22 cellular contexts compared by ENCODE assay signal in genomic region chr14:50926851-50927386, GRCh38. TPM values are rescaled to one million over a fixed set of nuclear protein-coding genes. Genes with fewer than 3 reads are reported as not detected.
A peak's percentile ranks its signal among the peaks of the same experiment; 100 is the strongest.
DNase-seq lines count a peak whose midpoint lies in the region; FAIRE-seq and TF ChIP-seq lines count a peak whose summit lies in the region.
"Had no signal": no experiment of that assay in that cellular context is flagged by ENCODE, and none has a peak within 500 bp of the region (broad histone marks: within the 10 kb centered on the region; RNA-seq: fewer than 3 reads in every experiment).

No MANE protein-coding gene starts in this region.

- H4K20me1 ChIP-seq in endothelial cell of umbilical vein (replicated peaks; ENCODE audit: control insufficient read depth, extremely low read depth, insufficient read depth, low read length), result no peaks in the 10 kb centered on the region

- H2AFZ ChIP-seq in endothelial cell of umbilical vein (ENCODE audit: low read depth, low read length), result no peak overlapping the region

- no TSS peak for BruUV-seq in endothelial cell of umbilical vein (replicated peaks; lab: Mats Ljungman, UMichigan)

- H3K9ac ChIP-seq in endothelial cell of umbilical vein (replicated peaks; ENCODE audit: extremely low read depth, insufficient read depth, low read length), result no peak overlapping the region
- H3K9ac ChIP-seq: SK-N-SH had no signal

- TF ChIP-seq CTCF in endothelial cell of umbilical vein (IDR thresholded peaks at IDR 0.05; ENCODE audit: extremely low read depth in 1 of 2, insufficient read depth in 1 of 2, low read depth in 1 of 2, low read length in 2 of 2), result no peak
- TF ChIP-seq CTCF in spleen (IDR thresholded peaks at IDR 0.05 in 8 of 11, conservative IDR thresholded peaks at IDR 0.05 in 3 of 11), result no peak
- TF ChIP-seq CTCF in coronary artery (IDR thresholded peaks at IDR 0.05), result no peak

- in situ Hi-C loops in HAP-1 (cut with MboI; ENCODE audit: low sequenced_read_pairs), result no loop called here

- dilution Hi-C loops in endothelial cell of umbilical vein (cut with MboI; ENCODE audit: extremely low pct_ligation_motif_present, low sequenced_read_pairs), result no loop called here

- H3K4me1 ChIP-seq in endothelial cell of umbilical vein (ENCODE audit: control insufficient read depth, extremely low read depth, insufficient read depth, low read length), result no peaks in the 10 kb centered on the region
- H3K4me1 ChIP-seq in spleen, result peaks cover 0 to 43% (median 4%) of the 10 kb centered on the region in 6 donors
- H3K4me1 ChIP-seq in HAP-1, result no peaks in the 10 kb centered on the region

- POLR2A ChIA-PET in endothelial cell of umbilical vein (lab: Charles Lee), result no interaction called here

- 38 to 56% (median 48%) methylated on average over 3 of the region's 3 CpGs for WGBS in spleen, 5 donors

- H3K27me3 ChIP-seq in endothelial cell of umbilical vein (ENCODE audit: control insufficient read depth in 2 of 2, insufficient read depth in 2 of 2, low read length in 2 of 2) (no peaks in the 10 kb centered on the region), spleen (replicated peaks in 1 of 7) (no peaks in the 10 kb centered on the region), HAP-1 (ENCODE audit: low read depth) (no peaks in the 10 kb centered on the region)

- no peak overlapping the region for H3K27ac ChIP-seq in endothelial cell of umbilical vein (ENCODE audit: insufficient read depth, low read depth, low read length)
- peak overlapping the region in 7 of 8 donors; percentile 40 to 90 (median 88) for H3K27ac ChIP-seq in spleen
- H3K27ac ChIP-seq in coronary artery, result peak overlapping the region in 1 of 2 donors; percentile 36
- H3K27ac ChIP-seq: VCaP had no signal

- intact Hi-C loops in endothelial cell of umbilical vein (cut with micrococcal nuclease), result no loop called here
- intact Hi-C loops in spleen (cut with DNase I; ENCODE audit: low total_unique reads), result no loop called here

- CTCF ChIA-PET in endothelial cell of umbilical vein (lab: Charles Lee), result no interaction called here

- peak; percentile 32 for DNase-seq in Jurkat, Clone E6-1 (ENCODE audit: low read depth, low spot score)
- DNase-seq in SIG-M5 (lab: John Stamatoyannopoulos, UW) (peak; percentile 76), endothelial cell of umbilical vein (ENCODE audit: low read depth, low spot score) (peak; percentile 41), spleen (no peak), coronary artery (ENCODE audit: low spot score) (no peak), HAP-1 (ENCODE audit: low spot score in 2 of 2) (no peak), EL (no peak)
- DNase-seq in activated effector memory CD4-positive, alpha-beta T cell treated with Interleukin-2 at 50 U/mL for 16 hours, result no peak
- DNase-seq: activated CD8-positive, alpha-beta T cell treated with anti-CD3 and anti-CD28 coated beads, Interleukin-2, amount 10 ng/mL, durations not matched to agents 7 days and 5 days; C1 segment of cervical spinal cord; cerebellar nuclear complex; HCEC 1CT; IMR-90; mesendoderm; NCI-H345; SK-N-SH had no signal

- H3K79me2 ChIP-seq in endothelial cell of umbilical vein (ENCODE audit: control insufficient read depth, insufficient read depth, low read length), result no peaks in the 10 kb centered on the region

- no peak for FAIRE-seq in endothelial cell of umbilical vein (lab: Jason Lieb, UNC)
- FAIRE-seq: frontal cortex had no signal

- no peak for TF ChIP-seq POLR2A in endothelial cell of umbilical vein (IDR thresholded peaks at IDR 0.05; ENCODE audit: low read depth, low read length)
- no peak for TF ChIP-seq POLR2A in spleen (IDR thresholded peaks at IDR 0.05)

- H3K36me3 ChIP-seq in endothelial cell of umbilical vein (ENCODE audit: control insufficient read depth in 2 of 2, extremely low read depth in 1 of 2, insufficient read depth in 2 of 2, low read length in 2 of 2) (peaks cover 0 to 2% of the 10 kb centered on the region in 2 experiments), spleen (peaks cover 0 to 66% (median 8%) of the 10 kb centered on the region in 6 donors), HAP-1 (replicated peaks) (peaks cover 78% of the 10 kb centered on the region)

- H3K9me3 ChIP-seq in endothelial cell of umbilical vein (replicated peaks; ENCODE audit: control insufficient read depth, insufficient read depth, low read length) (no peaks in the 10 kb centered on the region), spleen (no peaks in the 10 kb centered on the region), HAP-1 (no peaks in the 10 kb centered on the region)
- H3K9me3 ChIP-seq: SK-N-SH had no signal

- H3K9me1 ChIP-seq in endothelial cell of umbilical vein (replicated peaks; ENCODE audit: control insufficient read depth, extremely low read depth, insufficient read depth, low read length), result no peaks in the 10 kb centered on the region

- no peak overlapping the region for H3K4me2 ChIP-seq in endothelial cell of umbilical vein (ENCODE audit: insufficient read depth, low read length)
- H3K4me2 ChIP-seq: SK-N-SH had no signal

- no peak overlapping the region for H3K4me3 ChIP-seq in Jurkat, Clone E6-1 (ENCODE audit: low read length)
- H3K4me3 ChIP-seq in endothelial cell of umbilical vein (replicated peaks in 1 of 3; ENCODE audit: insufficient read depth in 1 of 3, low read depth in 1 of 3, low read length in 3 of 3) (no peak overlapping the region), spleen (peak overlapping the region in 1 of 8 donors; percentile 24), coronary artery (no peak overlapping the region), HAP-1 (no peak overlapping the region)
- H3K4me3 ChIP-seq: GM12878 had no signal

TF ChIP-seq in endothelial cell of umbilical vein, 7 proteins besides CTCF, POLR2A, EP300 and RAD21:
- TF ChIP-seq MAX (IDR thresholded peaks at IDR 0.05; ENCODE audit: insufficient read depth, insufficient read length) (no peak), POLR2AphosphoS5 (IDR thresholded peaks at IDR 0.05; ENCODE audit: insufficient read depth, low read depth, low read length) (no peak), FOS (IDR thresholded peaks at IDR 0.05; ENCODE audit: borderline replicate concordance, insufficient read depth, low read length) (no peak), JUN (IDR thresholded peaks at IDR 0.05; ENCODE audit: borderline replicate concordance, insufficient read depth, insufficient read length, low read depth) (no peak), GATA2 (IDR thresholded peaks at IDR 0.05; ENCODE audit: insufficient read depth, insufficient read length, low read depth, low read length) (no peak), EZH2 (IDR thresholded peaks at IDR 0.05; ENCODE audit: borderline replicate concordance, low read depth, low read length, severe bottlenecking) (no peak), MYC (IDR thresholded peaks at IDR 0.05; ENCODE audit: low read depth, low read length) (no peak)

RNA-seq across cellular contexts. Expression of gene PYGL, which starts 17.4 kb away (rescaled TPM):
- polyA plus RNA-seq in Jurkat, Clone E6-1 (2012; ENCODE audit: insufficient read depth, insufficient read length), result 6.2 TPM
- total RNA-seq in endothelial cell of umbilical vein (45.7 and 46.6 TPM in 2 replicates), spleen (100 to 1,000 TPM in 5 of 7 donors, 10 to 100 TPM in 2; 80.4 to 302 (median 133) TPM)
- polyA plus RNA-seq in endothelial cell of umbilical vein (12.1 and 15.1 TPM in 2 replicates), spleen (10 to 100 TPM; 14.1 to 28.4 (median 15.1) TPM)
- 17.5 and 17.9 TPM in 2 replicates for polyA plus RNA-seq in endothelial cell of umbilical vein (2011; cell fraction: cytosol; rRNA removed)
- polyA plus RNA-seq in endothelial cell of umbilical vein (2011; cell fraction: nucleus; rRNA removed), result 22.9 and 25.2 TPM in 2 replicates
- 41.9 and 52.6 TPM in 2 replicates for polyA plus RNA-seq in endothelial cell of umbilical vein (2012)
- polyA minus RNA-seq in endothelial cell of umbilical vein, result 15.5 and 19.3 TPM in 2 replicates
- 34.3 TPM for polyA minus RNA-seq in endothelial cell of umbilical vein (2011; cell fraction: cytosol; rRNA and poly(A)+ RNA removed)
- polyA minus RNA-seq in endothelial cell of umbilical vein (2011; cell fraction: nucleus; rRNA and poly(A)+ RNA removed), result 11.5 and 16.6 TPM in 2 replicates
- total RNA-seq: activated CD8-positive, alpha-beta T cell treated with anti-CD3 and anti-CD28 coated beads, Interleukin-2, amount 10 ng/mL, durations not matched to agents 7 days and 5 days had no signal
- polyA plus RNA-seq: neural cell had no signal

RNA-seq across cellular contexts. Expression of gene ABHD12B, which starts 55.1 kb away (rescaled TPM):
- not detected for polyA plus RNA-seq in Jurkat, Clone E6-1 (2012; ENCODE audit: insufficient read depth, insufficient read length)
- total RNA-seq in endothelial cell of umbilical vein (not detected in 2 replicates), spleen (not detected)
- polyA plus RNA-seq in endothelial cell of umbilical vein (not detected in 2 replicates), spleen (not detected)
- not detected in 2 replicates for polyA plus RNA-seq in endothelial cell of umbilical vein (2011; cell fraction: cytosol; rRNA removed)
- not detected in 2 replicates for polyA plus RNA-seq in endothelial cell of umbilical vein (2011; cell fraction: nucleus; rRNA removed)
- 0.19 TPM in 1 of 2 replicates, not detected in the other for polyA plus RNA-seq in endothelial cell of umbilical vein (2012)
- not detected in 2 replicates for polyA minus RNA-seq in endothelial cell of umbilical vein
- not detected for polyA minus RNA-seq in endothelial cell of umbilical vein (2011; cell fraction: cytosol; rRNA and poly(A)+ RNA removed)
- polyA minus RNA-seq in endothelial cell of umbilical vein (2011; cell fraction: nucleus; rRNA and poly(A)+ RNA removed), result not detected in 2 replicates
- total RNA-seq: activated CD8-positive, alpha-beta T cell treated with anti-CD3 and anti-CD28 coated beads, Interleukin-2, amount 10 ng/mL, durations not matched to agents 7 days and 5 days; activated T-helper 1 cell treated with anti-CD3 and anti-CD28 coated beads, Interleukin-12 subunit alpha, Interleukin-12 subunit beta, Interleukin-2, Interleukin-4 antibody, amounts not matched to agents 30 ng/mL and 10 ng/mL and 1 ng/mL, durations not matched to agents 14 hours and 24 hours and 36 hours; frontal cortex; GM12878; renal cortical epithelial cell had no signal
- polyA plus RNA-seq: GM12878, IMR-90, neural cell, SK-N-SH had no signal

Comparison
In these comparisons a context has a peak if more than half of its experiments do, and no peak if none do; other contexts are left out.
1. DNase-seq: peak in Jurkat, Clone E6-1 (single experiment), SIG-M5 (single experiment) and endothelial cell of umbilical vein (single experiment); none in spleen (single experiment), coronary artery (single experiment), HAP-1 (0 of 2), activated effector memory CD4-positive, alpha-beta T cell treated with Interleukin-2 at 50 U/mL for 16 hours (single experiment) and EL (single experiment).